In the genomic region with DNA sequence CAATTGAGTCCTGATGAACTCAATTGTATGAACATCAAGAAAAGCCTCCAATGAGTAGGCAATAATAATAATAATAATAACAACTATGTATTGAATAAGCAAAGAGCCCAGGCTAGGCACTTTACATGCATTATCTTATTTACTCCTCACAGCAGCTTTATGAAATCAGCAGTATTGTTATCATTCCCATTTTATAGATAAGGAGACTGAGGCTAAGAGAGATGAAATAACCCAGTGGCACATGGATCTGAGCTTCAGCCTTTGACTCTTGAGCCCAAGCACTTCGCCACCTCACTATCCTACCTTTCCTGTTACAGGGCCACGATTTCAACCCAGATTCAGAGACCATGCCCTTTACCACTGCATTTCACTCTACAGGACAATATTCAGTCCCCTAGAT, we compare ENCODE assay signal across 19 cellular contexts. TPM values are rescaled to one million over a fixed set of nuclear protein-coding genes. Genes with fewer than 3 reads are reported as not detected.
A peak's percentile ranks its signal among the peaks of the same experiment; 100 is the strongest.
DNase-seq lines count a peak whose midpoint lies in the region; ATAC-seq and TF ChIP-seq lines count a peak whose summit lies in the region.
"Had no signal": no experiment of that assay in that cellular context is flagged by ENCODE, and none has a peak within 500 bp of the region (broad histone marks: within the 10 kb centered on the region; RNA-seq: fewer than 3 reads in every experiment).

No MANE protein-coding gene starts in this region.

- H3K79me2 ChIP-seq in Loucy (ENCODE audit: insufficient read depth, low read length) (peaks cover 88% of the 10 kb centered on the region), smooth muscle cell (ENCODE audit: low read depth) (no peaks in the 10 kb centered on the region), hepatocyte (no peaks in the 10 kb centered on the region)

- H3K9me3 ChIP-seq in Loucy (ENCODE audit: insufficient read depth, low read depth, low read length) (no peaks in the 10 kb centered on the region), smooth muscle cell (replicated peaks; ENCODE audit: low read depth) (no peaks in the 10 kb centered on the region), hepatocyte (ENCODE audit: low read depth) (no peaks in the 10 kb centered on the region)
- H3K9me3 ChIP-seq: colonic mucosa, mucosa of descending colon, right lobe of liver had no signal

- H3K4me3 Mint-ChIP-seq in activated T-cell treated with anti-CD3 and anti-CD28 coated beads, Interleukin-2, amount 50 U/mL, for 24 hours: peak overlapping the region; percentile 11
- no peak overlapping the region for H3K4me3 Mint-ChIP-seq in activated T-cell treated with anti-CD3 and anti-CD28 coated beads, Interleukin-2, amount 50 U/mL, for 4 hours
- H3K4me3 Mint-ChIP-seq in activated naive CD8-positive, alpha-beta T cell treated with anti-CD3 and anti-CD28 coated beads, Interleukin-2, amount 50 U/mL, for 24 hours: no peak overlapping the region

- H3K27ac ChIP-seq in smooth muscle cell (ENCODE audit: low read depth): peak overlapping the region; percentile 99
- no peak overlapping the region for H3K27ac ChIP-seq in hepatocyte
- H3K27ac ChIP-seq: foreskin keratinocyte had no signal

- H3K4me1 Mint-ChIP-seq in activated T-cell treated with anti-CD3 and anti-CD28 coated beads, Interleukin-2, amount 50 U/mL, for 24 hours (ENCODE audit: low read depth): peaks cover 61% of the 10 kb centered on the region
- H3K4me1 Mint-ChIP-seq in activated T-cell treated with anti-CD3 and anti-CD28 coated beads, Interleukin-2, amount 50 U/mL, for 4 hours (ENCODE audit: low read depth): peaks cover 52% of the 10 kb centered on the region
- H3K4me1 Mint-ChIP-seq in activated naive CD8-positive, alpha-beta T cell treated with anti-CD3 and anti-CD28 coated beads, Interleukin-2, amount 50 U/mL, for 24 hours: peaks cover 67% of the 10 kb centered on the region

- no peak for DNase-seq in activated T-cell treated with anti-CD3 and anti-CD28 coated beads, Interleukin-2, amount 50 U/mL, for 24 hours
- no peak for DNase-seq in activated T-cell treated with anti-CD3 and anti-CD28 coated beads, Interleukin-2, amount 50 U/mL, for 4 hours
- no peak for DNase-seq in activated naive CD8-positive, alpha-beta T cell treated with anti-CD3 and anti-CD28 coated beads, Interleukin-2, amount 50 U/mL, for 24 hours
- DNase-seq in smooth muscle cell (lab: John Stamatoyannopoulos, UW; ENCODE audit: unreplicated experiment) (no peak), hepatocyte (ENCODE audit: low spot score) (no peak)
- DNase-seq: ACHN; activated CD4-positive, alpha-beta T cell treated with anti-CD3 and anti-CD28 coated beads for 1 hour; colonic mucosa; EL; foreskin keratinocyte; mucosa of descending colon; NCI-H187; NCI-H345; NK-92 treated with Interleukin-12 subunit alpha and Interleukin-12 subunit beta, amount 100 ng/mL, for 24 hours; SHP77 had no signal

- H2AFZ ChIP-seq in Loucy (ENCODE audit: low read length): no peak overlapping the region
- no peak overlapping the region for H2AFZ ChIP-seq in smooth muscle cell (ENCODE audit: low read depth)
- no peak overlapping the region for H2AFZ ChIP-seq in hepatocyte

- WGBS in smooth muscle cell (ENCODE audit: low lambda C conversion rate): 76% methylated on average over 2 of the region's 2 CpGs
- WGBS in hepatocyte (ENCODE audit: low lambda C conversion rate, missing lambda C conversion rate): 77% methylated on average over 2 of the region's 2 CpGs

- H3K4me1 ChIP-seq in Loucy (ENCODE audit: insufficient read depth, low read length, poor library complexity, severe bottlenecking): peaks cover 53% of the 10 kb centered on the region
- peaks cover 5% of the 10 kb centered on the region for H3K4me1 ChIP-seq in smooth muscle cell (ENCODE audit: low read depth)
- no peaks in the 10 kb centered on the region for H3K4me1 ChIP-seq in hepatocyte (ENCODE audit: insufficient read depth)
- H3K4me1 ChIP-seq: colonic mucosa, right lobe of liver had no signal

- H3F3A ChIP-seq in Loucy (ENCODE audit: low read depth) (no peaks in the 10 kb centered on the region), smooth muscle cell (ENCODE audit: low read depth) (no peaks in the 10 kb centered on the region)

- H3K9me2 ChIP-seq in Loucy (replicated peaks; ENCODE audit: low read depth, low read length): no peaks in the 10 kb centered on the region
- H3K9me2 ChIP-seq in hepatocyte (replicated peaks; ENCODE audit: insufficient read depth): no peaks in the 10 kb centered on the region

- H3K36me3 ChIP-seq in Loucy (ENCODE audit: insufficient read depth, low read length): no peaks in the 10 kb centered on the region; the same call in 1 of the 2 replicates
- no peaks in the 10 kb centered on the region for H3K36me3 ChIP-seq in smooth muscle cell (ENCODE audit: low read depth)
- no peaks in the 10 kb centered on the region for H3K36me3 ChIP-seq in hepatocyte (replicated peaks; ENCODE audit: insufficient read depth, low read depth)
- H3K36me3 ChIP-seq: colonic mucosa, right lobe of liver had no signal

- H3K36me3 Mint-ChIP-seq in activated T-cell treated with anti-CD3 and anti-CD28 coated beads, Interleukin-2, amount 50 U/mL, for 24 hours (ENCODE audit: low read depth): peaks cover 13% of the 10 kb centered on the region
- H3K36me3 Mint-ChIP-seq in activated T-cell treated with anti-CD3 and anti-CD28 coated beads, Interleukin-2, amount 50 U/mL, for 4 hours (ENCODE audit: insufficient read depth): peaks cover 7% of the 10 kb centered on the region
- H3K36me3 Mint-ChIP-seq in activated naive CD8-positive, alpha-beta T cell treated with anti-CD3 and anti-CD28 coated beads, Interleukin-2, amount 50 U/mL, for 24 hours (ENCODE audit: low read depth): peaks cover 7% of the 10 kb centered on the region

- peaks cover 44% of the 10 kb centered on the region for H4K20me1 ChIP-seq in Loucy (ENCODE audit: insufficient read depth, low read length, poor library complexity, severe bottlenecking)
- H4K20me1 ChIP-seq in smooth muscle cell (ENCODE audit: low read depth): no peaks in the 10 kb centered on the region
- H4K20me1 ChIP-seq in hepatocyte (ENCODE audit: insufficient read depth, poor library complexity, severe bottlenecking): no peaks in the 10 kb centered on the region

- H3K27me3 ChIP-seq in Loucy (ENCODE audit: insufficient read depth, low read length, poor library complexity, severe bottlenecking): no peaks in the 10 kb centered on the region
- no peaks in the 10 kb centered on the region for H3K27me3 ChIP-seq in smooth muscle cell (ENCODE audit: low read depth)
- peaks cover 8% of the 10 kb centered on the region for H3K27me3 ChIP-seq in hepatocyte
- H3K27me3 ChIP-seq: colonic mucosa, right lobe of liver had no signal

- H3K27me3 Mint-ChIP-seq in activated T-cell treated with anti-CD3 and anti-CD28 coated beads, Interleukin-2, amount 50 U/mL, for 24 hours: no peaks in the 10 kb centered on the region
- H3K27me3 Mint-ChIP-seq in activated T-cell treated with anti-CD3 and anti-CD28 coated beads, Interleukin-2, amount 50 U/mL, for 4 hours (ENCODE audit: low read depth): no peaks in the 10 kb centered on the region
- no peaks in the 10 kb centered on the region for H3K27me3 Mint-ChIP-seq in activated naive CD8-positive, alpha-beta T cell treated with anti-CD3 and anti-CD28 coated beads, Interleukin-2, amount 50 U/mL, for 24 hours

- H3K9ac ChIP-seq in Loucy (ENCODE audit: low read depth, low read length, poor library complexity, severe bottlenecking): peak overlapping the region; percentile 98
- no peak overlapping the region for H3K9ac ChIP-seq in smooth muscle cell (ENCODE audit: low read depth)

- H3K4me2 ChIP-seq in Loucy (ENCODE audit: low read depth, low read length, poor library complexity, severe bottlenecking) (peak overlapping the region; percentile 98), smooth muscle cell (no peak overlapping the region), hepatocyte (no peak overlapping the region)

- TF ChIP-seq CTCF in Loucy (conservative IDR thresholded peaks at IDR 0.05; ENCODE audit: low read length) (no peak), smooth muscle cell (IDR thresholded peaks at IDR 0.05; ENCODE audit: borderline replicate concordance, insufficient read depth, poor library complexity, severe bottlenecking) (no peak), hepatocyte (IDR thresholded peaks at IDR 0.05; ENCODE audit: poor library complexity) (no peak)

- no peak for ATAC-seq in activated T-cell treated with anti-CD3 and anti-CD28 coated beads, Interleukin-2, amount 50 U/mL, for 4 hours
- ATAC-seq in activated naive CD8-positive, alpha-beta T cell treated with anti-CD3 and anti-CD28 coated beads, Interleukin-2, amount 50 U/mL, for 24 hours: no peak
- ATAC-seq in GM18909 (IDR thresholded peaks at IDR 0.05; ENCODE audit: poor library complexity, unreplicated experiment): no peak
- ATAC-seq in HG02763 (IDR thresholded peaks at IDR 0.05; ENCODE audit: unreplicated experiment): no peak
- ATAC-seq: foreskin keratinocyte, mucosa of descending colon had no signal

- peak overlapping the region; percentile 75 for H3K27ac Mint-ChIP-seq in activated T-cell treated with anti-CD3 and anti-CD28 coated beads, Interleukin-2, amount 50 U/mL, for 24 hours
- peak overlapping the region; percentile 72 for H3K27ac Mint-ChIP-seq in activated naive CD8-positive, alpha-beta T cell treated with anti-CD3 and anti-CD28 coated beads, Interleukin-2, amount 50 U/mL, for 24 hours

- H3K4me3 ChIP-seq in Loucy (ENCODE audit: low read length, poor library complexity, severe bottlenecking) (peak overlapping the region; percentile 99), smooth muscle cell (no peak overlapping the region), hepatocyte (no peak overlapping the region)
- H3K4me3 ChIP-seq: colonic mucosa, mucosa of descending colon, right lobe of liver had no signal

- no peaks in the 10 kb centered on the region for H3K9me3 Mint-ChIP-seq in activated T-cell treated with anti-CD3 and anti-CD28 coated beads, Interleukin-2, amount 50 U/mL, for 24 hours
- H3K9me3 Mint-ChIP-seq in activated T-cell treated with anti-CD3 and anti-CD28 coated beads, Interleukin-2, amount 50 U/mL, for 4 hours: no peaks in the 10 kb centered on the region
- H3K9me3 Mint-ChIP-seq in activated naive CD8-positive, alpha-beta T cell treated with anti-CD3 and anti-CD28 coated beads, Interleukin-2, amount 50 U/mL, for 24 hours: no peaks in the 10 kb centered on the region

RNA-seq across cellular contexts. Expression of a gene that starts 3.2 kb away (rescaled TPM):
- total RNA-seq in activated T-cell treated with anti-CD3 and anti-CD28 coated beads, Interleukin-2, amount 50 U/mL, for 4 hours: 10 to 100 TPM; 10.6 to 13.6 (median 11.0) TPM
- total RNA-seq in smooth muscle cell (0.58 and 1.4 TPM in 2 replicates), hepatocyte (2.8 and 3.0 TPM in 2 replicates)
- polyA plus RNA-seq in smooth muscle cell (2.2 and 2.6 TPM in 2 replicates), hepatocyte (7.7 and 11.2 TPM in 2 replicates)
- total RNA-seq: foreskin keratinocyte had no signal

RNA-seq across cellular contexts. Expression of a gene that starts 9.3 kb away (rescaled TPM):
- total RNA-seq in activated T-cell treated with anti-CD3 and anti-CD28 coated beads, Interleukin-2, amount 50 U/mL, for 4 hours: 10 to 100 TPM; 45.2 to 54.5 (median 51.9) TPM
- total RNA-seq in smooth muscle cell (26.0 and 39.0 TPM in 2 replicates), hepatocyte (54.9 and 60.0 TPM in 2 replicates)
- polyA plus RNA-seq in smooth muscle cell (32.5 and 35.8 TPM in 2 replicates), hepatocyte (65.2 and 70.8 TPM in 2 replicates)
